ENCODE assay signal across 27 cellular contexts in genomic region chr5:14551211-14551610, GRCh38. TPM values are rescaled to one million over a fixed set of nuclear protein-coding genes. Genes with fewer than 3 reads are reported as not detected.
DNase-seq lines count a peak whose midpoint lies in the region; ATAC-seq and TF ChIP-seq lines count a peak whose summit lies in the region.
"Had no signal": no experiment of that assay in that cellular context is flagged by ENCODE, and none has a peak within 500 bp of the region (broad histone marks: within the 10 kb centered on the region; RNA-seq: fewer than 3 reads in every experiment).

No MANE protein-coding gene starts in this region.

- no peak overlapping the region for H2BK12ac ChIP-seq in neuronal stem cell (ENCODE audit: low read length)

- H2BK120ac ChIP-seq in neuronal stem cell (ENCODE audit: low read depth, low read length): no peak overlapping the region

- no peak overlapping the region for H2BK5ac ChIP-seq in neuronal stem cell (ENCODE audit: low read length)

- H3K27me3 ChIP-seq in transverse colon (no peaks in the 10 kb centered on the region), neuronal stem cell (ENCODE audit: control insufficient read depth in 3 of 3, insufficient read depth in 3 of 3, low read depth in 1 of 3, low read length in 3 of 3) (no peaks in the 10 kb centered on the region)

- H3K79me1 ChIP-seq in neuronal stem cell (ENCODE audit: low read depth, low read length): no peaks in the 10 kb centered on the region

- no peak overlapping the region for H2BK15ac ChIP-seq in neuronal stem cell (ENCODE audit: low read length)

- no peak overlapping the region for H2AK5ac ChIP-seq in neuronal stem cell (ENCODE audit: low read depth, low read length)

- no peak for TF ChIP-seq CTCF in transverse colon (IDR thresholded peaks at IDR 0.05)

- TF ChIP-seq POLR2A in transverse colon (IDR thresholded peaks at IDR 0.05): no peak

- no peak overlapping the region for H3K4me2 ChIP-seq in neuronal stem cell (ENCODE audit: insufficient read depth, low read length, poor library complexity, severe bottlenecking)
- H3K4me2 ChIP-seq: A549 had no signal

- no peak overlapping the region for H3K18ac ChIP-seq in neuronal stem cell (ENCODE audit: low read length)

- no peak overlapping the region for H3K14ac ChIP-seq in neuronal stem cell (ENCODE audit: low read length)

- DNase-seq in HuH-7 (ENCODE audit: low spot score): peak; percentile 58
- DNase-seq in NCI-H526 treated with DMSO at 0.1 percent for 48 hours (lab: John Stamatoyannopoulos, UW): peak; percentile 54
- peak; percentile 55 to 82 for DNase-seq in left colon
- peak; percentile 73 for DNase-seq in transverse colon
- no peak for DNase-seq in NCI-H524 treated with DMSO at 0.1 percent for 48 hours (lab: John Stamatoyannopoulos, UW)
- DNase-seq in Right ventricle myocardium superior: no peak
- no peak for DNase-seq in neuronal stem cell (ENCODE audit: low spot score)
- DNase-seq: CD4-positive, alpha-beta T cell; DMS79; EL; GDM1; GOT3; HFFc6; NCI-H1105 treated with DMSO at 0.1 percent for 48 hours; NCI-H1694; NCI-H2081 treated with DMSO at 0.1 percent for 48 hours; NCI-H2171; NCI-H226; NCI-H510A; NCI-H774 had no signal

- H3K36me3 ChIP-seq in transverse colon (no peaks in the 10 kb centered on the region), neuronal stem cell (replicated peaks in 1 of 2; ENCODE audit: control insufficient read depth in 2 of 2, insufficient read depth in 2 of 2, low read length in 2 of 2) (no peaks in the 10 kb centered on the region)
- H3K36me3 ChIP-seq: BLaER1 treated with 17β-estradiol and CSF1 and Interleukin-3, amounts not matched to agents 10 nM and 100 nM; HAP-1; SJSA1 had no signal

- H3K4me1 ChIP-seq in transverse colon (peaks cover 0 to 19% (median 5%) of the 10 kb centered on the region in 4 donors), neuronal stem cell (ENCODE audit: control insufficient read depth in 2 of 2, insufficient read depth in 1 of 2, low read depth in 1 of 2, low read length in 2 of 2) (no peaks in the 10 kb centered on the region)
- H3K4me1 ChIP-seq: A549, HAP-1, SJSA1 had no signal

- intact Hi-C loops in left colon (cut with DNase I, micrococcal nuclease): no loop called here
- intact Hi-C loops in transverse colon (cut with DNase I; ENCODE audit: low total_unique reads): no loop called here
- intact Hi-C loops in Right ventricle myocardium superior (cut with DNase I): no loop called here

- H3K4ac ChIP-seq in neuronal stem cell (ENCODE audit: low read length): no peak overlapping the region

- ATAC-seq in left colon: peak; percentile 92
- ATAC-seq in Right ventricle myocardium superior (ENCODE audit: poor library complexity): no peak
- ATAC-seq: A549, GM12878, K562 had no signal

- TF ChIP-seq EP300 in transverse colon (IDR thresholded peaks at IDR 0.05; ENCODE audit: low read depth): no peak

- H3K4me3 ChIP-seq in transverse colon: no peak overlapping the region
- no peak overlapping the region for H3K4me3 ChIP-seq in neuronal stem cell (ENCODE audit: low read length in 2 of 2)
- H3K4me3 ChIP-seq: A549; BLaER1 treated with 17β-estradiol and CSF1 and Interleukin-3, amounts not matched to agents 10 nM and 100 nM; GM12878; HAP-1; K562; SJSA1 had no signal

- no peak overlapping the region for H3K23ac ChIP-seq in neuronal stem cell (ENCODE audit: low read depth, low read length, poor library complexity)

- in situ Hi-C loops in transverse colon (cut with MboI; ENCODE audit: low pct_ligation_motif_present in 1 of 4, low pct_unique_long_range_greater_than_20kb in 1 of 4, low sequenced_read_pairs in 3 of 4): no loop called here

- H3K27ac ChIP-seq in transverse colon (peak overlapping the region; percentile 52 to 68 (median 62)), neuronal stem cell (replicated peaks; ENCODE audit: low read length) (no peak overlapping the region)
- H3K27ac ChIP-seq: A549; BLaER1 treated with 17β-estradiol and CSF1 and Interleukin-3, amounts not matched to agents 10 nM and 100 nM; SJSA1 had no signal

- H4K8ac ChIP-seq in neuronal stem cell (ENCODE audit: low read depth, low read length): no peak overlapping the region

- no peak overlapping the region for H4K91ac ChIP-seq in neuronal stem cell (ENCODE audit: low read depth, low read length, poor library complexity)

- H3K9me3 ChIP-seq in transverse colon (no peaks in the 10 kb centered on the region), neuronal stem cell (replicated peaks in 1 of 2; ENCODE audit: control insufficient read depth in 2 of 2, insufficient read depth in 1 of 2, low read depth in 1 of 2, low read length in 2 of 2) (no peaks in the 10 kb centered on the region)
- H3K9me3 ChIP-seq: A549, HAP-1, SJSA1 had no signal

- H2AFZ ChIP-seq in neuronal stem cell (ENCODE audit: low read length): no peak overlapping the region

- H3K9ac ChIP-seq in neuronal stem cell (ENCODE audit: low read depth, low read length, poor library complexity): no peak overlapping the region
- H3K9ac ChIP-seq: BLaER1 treated with 17β-estradiol and CSF1 and Interleukin-3, amounts not matched to agents 10 nM and 100 nM had no signal

- 46 to 52% methylated on average over 2 to 3 of the region's 3 CpGs for WGBS in transverse colon (ENCODE audit: low coverage in 1 of 2), 2 donors
- WGBS in neuronal stem cell (ENCODE audit: extremely low coverage in 2 of 2, insufficient read length in 2 of 2, insufficient replicate concordance in 1 of 2), 2 donors: no CpG with 5 or more reads among the region's 3 CpGs

RNA-seq across cellular contexts. Expression of gene OTULINL, which starts 30.4 kb away (rescaled TPM):
- total RNA-seq in left colon: 10 to 100 TPM; 63.1 to 72.0 TPM
- total RNA-seq in transverse colon: 10 to 100 TPM in 3 of 4 donors, 1 to 10 TPM in 1; 6.2 to 61.0 (median 27.3) TPM
- total RNA-seq in Right ventricle myocardium superior: 4.9 TPM
- 3.9 TPM for polyA plus RNA-seq in neuronal stem cell (2013, experiment 1 of 2)
- polyA plus RNA-seq in neuronal stem cell (2013, experiment 2 of 2): 4.1 TPM
- total RNA-seq: MCF 10A had no signal
- polyA plus RNA-seq: K562 had no signal

Comparison
In these comparisons a context has a peak if more than half of its experiments do, and no peak if none do; other contexts are left out.
1. DNase-seq: peak in HuH-7 (single experiment), NCI-H526 treated with DMSO at 0.1 percent for 48 hours (single experiment), left colon (2 of 2) and transverse colon (single experiment); none in NCI-H524 treated with DMSO at 0.1 percent for 48 hours (single experiment), Right ventricle myocardium superior (single experiment) and neuronal stem cell (single experiment).